In the genomic region with DNA sequence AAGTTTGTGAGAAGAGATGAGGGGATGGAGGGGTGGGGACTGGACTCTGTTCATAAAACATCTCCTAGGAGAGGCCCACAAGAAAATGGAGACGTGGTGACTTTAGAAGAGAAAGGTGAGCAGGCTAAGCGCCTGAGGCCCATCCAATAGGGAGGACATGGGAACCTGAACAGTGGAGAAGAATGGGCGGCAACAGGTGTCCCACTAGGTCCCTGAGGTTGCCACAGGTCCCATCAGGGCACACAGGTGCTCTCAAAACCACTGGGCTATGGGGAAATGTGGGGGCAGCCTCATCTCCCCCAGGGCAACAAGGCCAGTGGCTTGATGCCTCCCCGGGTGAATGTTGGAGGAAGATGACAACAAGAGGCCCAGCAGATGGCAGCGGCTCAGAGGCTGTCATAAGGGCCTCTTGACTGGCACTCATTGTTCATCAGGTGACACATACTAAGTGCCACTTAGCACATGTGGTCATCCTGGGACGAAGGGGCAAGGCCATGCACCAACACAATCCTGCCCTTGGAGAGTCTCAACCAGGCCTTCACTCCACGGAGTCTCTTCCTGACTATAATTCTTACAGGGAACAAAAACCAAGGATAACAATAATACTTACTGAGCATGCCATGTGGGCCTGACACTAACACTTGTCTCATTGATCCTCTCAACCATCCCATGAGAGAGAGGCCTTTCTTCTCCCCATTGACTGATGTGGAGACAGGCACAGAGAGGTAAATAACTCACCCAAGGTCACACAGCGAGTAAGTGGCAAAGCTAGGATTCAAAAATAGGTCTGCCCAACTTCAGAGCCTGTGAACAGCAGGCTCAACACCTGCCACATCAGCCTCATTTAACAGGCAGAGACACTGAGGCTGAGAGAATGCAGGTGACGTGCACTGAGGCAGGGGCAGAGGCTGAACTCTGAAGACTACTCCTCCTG, we compare ENCODE assay signal across 8 cellular contexts. TPM values are rescaled to one million over a fixed set of nuclear protein-coding genes. Genes with fewer than 3 reads are reported as not detected.
DNase-seq lines count a peak whose midpoint lies in the region; ATAC-seq and TF ChIP-seq lines count a peak whose summit lies in the region.

No MANE protein-coding gene starts in this region.

- no peak overlapping the region for H3K27ac Mint-ChIP-seq in stimulated activated naive B cell treated with anti-CD40 and anti-IgM and Interleukin-4, amounts not matched to agents 10 μg/mL and 1 μg/mL and 100 μg/mL, for 72 hours

- peaks cover 53% of the 10 kb centered on the region for H3K4me1 ChIP-seq in A673 (ENCODE audit: insufficient read depth, low read length, poor library complexity, severe bottlenecking)
- H3K4me1 ChIP-seq in HCT116 (ENCODE audit: control insufficient read depth in 1 of 2, insufficient read depth in 2 of 2, low read length in 2 of 2) = peaks cover 62 to 83% of the 10 kb centered on the region in 2 experiments
- H3K4me1 ChIP-seq in right cardiac atrium (ENCODE audit: control insufficient read depth, insufficient read depth, low read length) = peaks cover 34% of the 10 kb centered on the region
- peaks cover 10% of the 10 kb centered on the region for H3K4me1 ChIP-seq in Karpas-422 (ENCODE audit: low read length)

- peak overlapping the region; percentile 34; the same call in 1 of the 2 replicates for H3K4me2 ChIP-seq in HCT116 (ENCODE audit: low read length)
- no peak overlapping the region for H3K4me2 ChIP-seq in Karpas-422 (ENCODE audit: low read depth, low read length, poor library complexity, severe bottlenecking)

- no peaks in the 10 kb centered on the region for H3K4me1 Mint-ChIP-seq in stimulated activated naive B cell treated with anti-CD40 and anti-IgM and Interleukin-4, amounts not matched to agents 10 μg/mL and 1 μg/mL and 100 μg/mL, for 72 hours

- H3K9ac ChIP-seq in HCT116 (ENCODE audit: low read length) = 0 out of 2 replicates have a peak overlapping the region, but pooled peaks have one; percentile 15
- no peak overlapping the region for H3K9ac ChIP-seq in Karpas-422 (ENCODE audit: low read length)

- no peaks in the 10 kb centered on the region for H3K36me3 Mint-ChIP-seq in stimulated activated naive B cell treated with anti-CD40 and anti-IgM and Interleukin-4, amounts not matched to agents 10 μg/mL and 1 μg/mL and 100 μg/mL, for 72 hours

- H3K27me3 ChIP-seq in A673 (replicated peaks; ENCODE audit: insufficient read depth, low read depth, low read length, poor library complexity) (no peaks in the 10 kb centered on the region), HCT116 (ENCODE audit: insufficient read depth, low read length) (no peaks in the 10 kb centered on the region), right cardiac atrium (ENCODE audit: control insufficient read depth, insufficient read depth) (no peaks in the 10 kb centered on the region), Karpas-422 (ENCODE audit: low read length) (no peaks in the 10 kb centered on the region)

- WGBS in right cardiac atrium = 83% methylated on average over 9 of the region's 9 CpGs

- no peak overlapping the region for H3K4me3 Mint-ChIP-seq in stimulated activated naive B cell treated with anti-CD40 and anti-IgM and Interleukin-4, amounts not matched to agents 10 μg/mL and 1 μg/mL and 100 μg/mL, for 72 hours

- H3K4me3 ChIP-seq in A673 (ENCODE audit: low read depth, low read length, poor library complexity, severe bottlenecking) = no peak overlapping the region
- no peak overlapping the region for H3K4me3 ChIP-seq in HCT116 (replicated peaks in 1 of 2; ENCODE audit: low read depth in 1 of 2, low read length in 2 of 2)
- no peak overlapping the region for H3K4me3 ChIP-seq in right cardiac atrium (ENCODE audit: low read length)
- H3K4me3 ChIP-seq in Karpas-422 (ENCODE audit: low read length) = no peak overlapping the region

- H3K9me3 ChIP-seq in A673 (ENCODE audit: low read depth, low read length, poor library complexity, severe bottlenecking) (no peaks in the 10 kb centered on the region), HCT116 (ENCODE audit: control insufficient read depth in 1 of 2, insufficient read depth in 1 of 2, low read depth in 1 of 2, low read length in 2 of 2) (no peaks in the 10 kb centered on the region), right cardiac atrium (ENCODE audit: control insufficient read depth, low read length) (no peaks in the 10 kb centered on the region), Karpas-422 (ENCODE audit: low read length) (no peaks in the 10 kb centered on the region)

- no peaks in the 10 kb centered on the region for H3K9me3 Mint-ChIP-seq in stimulated activated naive B cell treated with anti-CD40 and anti-IgM and Interleukin-4, amounts not matched to agents 10 μg/mL and 1 μg/mL and 100 μg/mL, for 72 hours

- DNase-seq in A673 (ENCODE audit: low spot score) = no peak
- peak; percentile 48 for DNase-seq in HCT116 (ENCODE audit: low read depth, low spot score)
- peak in 2 of 3 donors; percentile 66 to 71 for DNase-seq in right cardiac atrium
- no peak for DNase-seq in stimulated activated naive B cell treated with anti-CD40 and anti-IgM and Interleukin-4, amounts not matched to agents 10 μg/mL and 1 μg/mL and 100 μg/mL, for 72 hours
- no peak for DNase-seq in Karpas-422

- TF ChIP-seq CTCF in A673 (conservative IDR thresholded peaks at IDR 0.05; ENCODE audit: low read depth, low read length) = peak; percentile 42
- TF ChIP-seq CTCF in HCT116 (IDR thresholded peaks at IDR 0.05 in 2 of 3, conservative IDR thresholded peaks at IDR 0.05 in 1 of 3; ENCODE audit: borderline replicate concordance in 1 of 3, insufficient read depth in 1 of 3, low read depth in 2 of 3, low read length in 2 of 3) = peak; percentile 24 to 52 (median 47); a peak in 4 of 6 replicates
- TF ChIP-seq CTCF in VCaP (conservative IDR thresholded peaks at IDR 0.05) = no peak

- POLR2A ChIA-PET in A673 (lab: Charles Lee; ENCODE audit: low non-redundant PET) = no interaction called here
- POLR2A ChIA-PET in HCT116 (lab: Charles Lee) = interaction anchor here (2.0 kb wide), 1 partner anchor 14 kb away, joined by 6 read pairs; no protein-coding TSS in a partner anchor

- H3K9me2 ChIP-seq in HCT116 (ENCODE audit: insufficient read depth) (no peaks in the 10 kb centered on the region), Karpas-422 (replicated peaks; ENCODE audit: insufficient read depth, low read length) (no peaks in the 10 kb centered on the region)

- H3K36me3 ChIP-seq in A673 (ENCODE audit: insufficient read depth, low read length, poor library complexity, severe bottlenecking) (no peaks in the 10 kb centered on the region), HCT116 (ENCODE audit: control insufficient read depth in 1 of 2, insufficient read depth in 2 of 2, low read length in 2 of 2) (no peaks in the 10 kb centered on the region), Karpas-422 (ENCODE audit: insufficient read depth, low read length) (no peaks in the 10 kb centered on the region)

- no peak for TF ChIP-seq POLR2A in HCT116 (IDR thresholded peaks at IDR 0.05; ENCODE audit: borderline replicate concordance, extremely low read depth, insufficient read depth, insufficient read length)

- H3K27ac ChIP-seq in A673 (ENCODE audit: low read depth, low read length, poor library complexity, severe bottlenecking) = peak overlapping the region; percentile 24
- peak overlapping the region; percentile 43; the same call in 1 of the 2 replicates for H3K27ac ChIP-seq in HCT116 (ENCODE audit: low read depth, low read length)
- peak overlapping the region; percentile 83 for H3K27ac ChIP-seq in VCaP
- peak overlapping the region; percentile 69 for H3K27ac ChIP-seq in right cardiac atrium (ENCODE audit: low read length)
- H3K27ac ChIP-seq in Karpas-422 (ENCODE audit: low read length) = no peak overlapping the region

- TF ChIP-seq RAD21 in HCT116 (IDR thresholded peaks at IDR 0.05; ENCODE audit: low read depth) = peak; percentile 81

- BruUV-seq in A673 (replicated peaks; lab: Mats Ljungman, UMichigan) (no TSS peak), HCT116 (replicated peaks; lab: Mats Ljungman, UMichigan) (no TSS peak)

- H3K27me3 Mint-ChIP-seq in stimulated activated naive B cell treated with anti-CD40 and anti-IgM and Interleukin-4, amounts not matched to agents 10 μg/mL and 1 μg/mL and 100 μg/mL, for 72 hours = peaks cover 28 to 40% of the 10 kb centered on the region in 2 donors

- peak; percentile 67 for ATAC-seq in HCT116
- peak; percentile 49 to 51 for ATAC-seq in right cardiac atrium
- peak; percentile 67 to 75 for ATAC-seq in stimulated activated naive B cell treated with anti-CD40 and anti-IgM and Interleukin-4, amounts not matched to agents 10 μg/mL and 1 μg/mL and 100 μg/mL, for 72 hours (replicated peaks)
- ATAC-seq in HG03025 (IDR thresholded peaks at IDR 0.05; ENCODE audit: low FRiP score, unreplicated experiment) = no peak
- ATAC-seq in HG03469 (IDR thresholded peaks at IDR 0.05; ENCODE audit: unreplicated experiment) = no peak

- H3K79me2 ChIP-seq in HCT116 (ENCODE audit: insufficient read depth, low read length) (peaks cover 74% of the 10 kb centered on the region), Karpas-422 (ENCODE audit: low read length) (no peaks in the 10 kb centered on the region)

- H4K20me1 ChIP-seq in HCT116 (ENCODE audit: insufficient read depth) (no peaks in the 10 kb centered on the region), Karpas-422 (ENCODE audit: insufficient read depth, low read depth, low read length) (no peaks in the 10 kb centered on the region)

- intact Hi-C loops in A673 (cut with micrococcal nuclease; ENCODE audit: unreplicated experiment) (no loop called here), HCT116 (cut with micrococcal nuclease) (loop anchor here (2.0 kb wide), 1 partner anchor 78 kb away; no protein-coding TSS in a partner anchor), right cardiac atrium (cut with DNase I) (no loop called here)

- CTCF ChIA-PET in A673 (lab: Charles Lee) (no interaction called here), HCT116 (lab: Charles Lee) (interaction anchor here (0.8 to 1.3 kb wide), 2 partner anchors 57 to 83 kb away, joined by 3 read pairs; no protein-coding TSS in a partner anchor)

- RAD21 ChIA-PET in HCT116 (lab: Charles Lee; ENCODE audit: low non-redundant PET in 1 of 2, low total read pairs in 2 of 2, uncharacterized antibody in 2 of 2, unreplicated experiment in 2 of 2) = interaction anchor here in 1 of 2 experiments (1.0 kb wide), 1 partner anchor 23 kb away, joined by 5 read pairs; no protein-coding TSS in a partner anchor

- H2AFZ ChIP-seq in HCT116 (ENCODE audit: low read depth, low read length, poor library complexity, severe bottlenecking) (no peak overlapping the region), Karpas-422 (ENCODE audit: low read length) (no peak overlapping the region)

TF ChIP-seq in HCT116, 20 proteins besides CTCF, POLR2A, EP300 and RAD21 (continues in another document):
- no peak for TF ChIP-seq EGR1 (IDR thresholded peaks at IDR 0.05; ENCODE audit: low read depth)

RNA-seq across cellular contexts. Expression of gene CUEDC1, which starts 38.0 kb away (rescaled TPM):
- total RNA-seq in A673 (2021) (53.5 and 55.6 TPM in 2 replicates), HCT116 (2021; ENCODE audit: unreplicated experiment) (60.2 TPM), right cardiac atrium (10 to 100 TPM; 53.1 to 60.5 (median 55.1) TPM)
- polyA plus RNA-seq in HCT116 (2012) = 54.1 and 58.2 TPM in 2 replicates
- 41.0 TPM for polyA plus RNA-seq in right cardiac atrium
- 0.71 and 2.6 TPM in 2 replicates for total RNA-seq in Karpas-422 (2014; rRNA removed; shearing (Covaris generic); ENCODE audit: low replicate concordance)

Comparison
In these comparisons a context has a peak if more than half of its experiments do, and no peak if none do; other contexts are left out.
1. DNase-seq: peak in HCT116 (single experiment) and right cardiac atrium (2 of 3); none in A673 (single experiment), stimulated activated naive B cell treated with anti-CD40 and anti-IgM and Interleukin-4, amounts not matched to agents 10 μg/mL and 1 μg/mL and 100 μg/mL, for 72 hours (single experiment) and Karpas-422 (single experiment).
2. ATAC-seq: peak in HCT116 (single experiment), right cardiac atrium (2 of 2) and stimulated activated naive B cell treated with anti-CD40 and anti-IgM and Interleukin-4, amounts not matched to agents 10 μg/mL and 1 μg/mL and 100 μg/mL, for 72 hours (2 of 2); none in HG03025 (single experiment) and HG03469 (single experiment).
3. RNA of gene CUEDC1, which starts 38.0 kb away (total RNA-seq): 60.2 TPM in HCT116 (single experiment), 53.1 to 60.5 TPM in right cardiac atrium and 53.5 to 55.6 TPM in A673; 0.71 to 2.6 TPM in Karpas-422; every median in the first group is over 10 times any median in the second.